ENCODE assay signal across 19 cellular contexts in the genomic region with DNA sequence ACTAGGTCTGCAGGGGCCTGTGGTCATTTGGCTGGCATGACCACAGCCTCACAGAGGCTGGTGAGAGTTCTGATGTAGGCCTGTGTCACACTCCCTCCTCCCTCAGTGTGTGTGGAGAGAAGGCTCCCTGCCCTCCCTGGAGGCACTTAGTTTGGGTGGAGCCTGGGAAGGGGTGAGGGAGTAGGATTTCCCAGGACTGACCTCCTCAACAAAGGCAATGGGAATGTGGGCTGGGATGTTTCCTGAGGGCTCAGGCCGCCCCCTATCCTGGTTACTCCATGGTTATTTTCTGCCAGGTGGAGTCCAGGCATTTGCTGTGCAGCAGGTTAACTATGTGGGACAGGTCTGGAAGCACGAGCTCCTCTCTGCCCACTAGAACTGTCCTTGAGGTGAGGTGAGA. TPM values are rescaled to one million over a fixed set of nuclear protein-coding genes. Genes with fewer than 3 reads are reported as not detected.
A peak's percentile ranks its signal among the peaks of the same experiment; 100 is the strongest.
DNase-seq lines count a peak whose midpoint lies in the region; ATAC-seq and TF ChIP-seq lines count a peak whose summit lies in the region.
"Had no signal": no experiment of that assay in that cellular context is flagged by ENCODE, and none has a peak within 500 bp of the region (broad histone marks: within the 10 kb centered on the region; RNA-seq: fewer than 3 reads in every experiment).

No MANE protein-coding gene starts in this region.

- H3K4me3 ChIP-seq in IMR-90 (ENCODE audit: insufficient read depth, low read depth, low read length) (no peak overlapping the region), BE2C (ENCODE audit: low read depth, low read length) (no peak overlapping the region)
- H3K4me3 ChIP-seq in naive thymus-derived CD4-positive, alpha-beta T cell (ENCODE audit: low read length), result no peak overlapping the region
- H3K4me3 ChIP-seq: heart left ventricle had no signal

- H3K56ac ChIP-seq in IMR-90 (ENCODE audit: extremely low read depth, insufficient read depth, low read length), result no peak overlapping the region

- TF ChIP-seq RAD21 in IMR-90 (IDR thresholded peaks at IDR 0.05; ENCODE audit: low read length), result no peak

- no peaks in the 10 kb centered on the region for H3K9me3 Mint-ChIP-seq in T-helper 2 cell treated with Interferon-gamma antibody and Interleukin-4, amounts not matched to agents 5 μg/mL and 100 μg/mL, for 36 hours
- no peaks in the 10 kb centered on the region for H3K9me3 Mint-ChIP-seq in activated naive CD8-positive, alpha-beta T cell treated with anti-CD3 and anti-CD28 coated beads for 36 hours
- H3K9me3 Mint-ChIP-seq in naive thymus-derived CD4-positive, alpha-beta T cell, result peaks cover 0 to 2% (median 0%) of the 10 kb centered on the region in 11 donors

- 80% methylated on average over 1 of the region's 2 CpGs; no CpG with 5 or more reads in 1 of the 2 experiments for WGBS in IMR-90 (ENCODE audit: extremely low coverage in 2 of 2, insufficient read length in 1 of 2), 2 experiments

- no peak overlapping the region for H3K9ac ChIP-seq in IMR-90 (ENCODE audit: low read depth, low read length)
- H3K9ac ChIP-seq: SK-N-SH had no signal

- intact Hi-C loops in IMR-90 (cut with micrococcal nuclease), result no loop called here
- intact Hi-C loops in naive thymus-derived CD4-positive, alpha-beta T cell (cut with micrococcal nuclease), result no loop called here

- H3K23ac ChIP-seq in IMR-90 (ENCODE audit: low read depth, low read length), result no peak overlapping the region

- no peak overlapping the region for H3K4ac ChIP-seq in IMR-90 (ENCODE audit: low read depth, low read length)

- dilution Hi-C loops in IMR-90 (cut with HindIII; ENCODE audit: low sequenced_read_pairs, unreplicated experiment), result no loop called here

- H3K27me3 ChIP-seq in IMR-90 (ENCODE audit: control insufficient read depth, insufficient read depth, low read length) (no peaks in the 10 kb centered on the region), BE2C (no peaks in the 10 kb centered on the region)
- no peaks in the 10 kb centered on the region for H3K27me3 ChIP-seq in naive thymus-derived CD4-positive, alpha-beta T cell (ENCODE audit: control insufficient read depth in 2 of 2, insufficient read depth in 2 of 2, low read length in 2 of 2)
- H3K27me3 ChIP-seq: brain microvascular endothelial cell, heart left ventricle had no signal

- no peak overlapping the region for H3K14ac ChIP-seq in IMR-90 (replicated peaks; ENCODE audit: low read depth, low read length)

- peaks cover 12% of the 10 kb centered on the region for H3K9me1 ChIP-seq in IMR-90 (ENCODE audit: insufficient read depth, low read length)

- POLR2A ChIA-PET in IMR-90 (lab: Charles Lee; ENCODE audit: unreplicated experiment), result no interaction called here
- POLR2A ChIA-PET in naive thymus-derived CD4-positive, alpha-beta T cell (lab: Charles Lee), result interaction anchor here (0.6 kb wide), 1 partner anchor 303 kb away, joined by 7 read pairs; no protein-coding TSS in a partner anchor

- H3K4me1 ChIP-seq in IMR-90 (ENCODE audit: control insufficient read depth, insufficient read depth, low read length) (peaks cover 11% of the 10 kb centered on the region), BE2C (no peaks in the 10 kb centered on the region)
- peaks cover 71 to 78% of the 10 kb centered on the region in 2 donors for H3K4me1 ChIP-seq in naive thymus-derived CD4-positive, alpha-beta T cell (ENCODE audit: control insufficient read depth in 2 of 2, insufficient read depth in 2 of 2, low read length in 2 of 2)

- H3K18ac ChIP-seq in IMR-90 (ENCODE audit: low read depth, low read length), result no peak overlapping the region

- no peak for TF ChIP-seq POLR2A in IMR-90 (IDR thresholded peaks at IDR 0.05; ENCODE audit: low read depth, low read length)

- H2BK20ac ChIP-seq in IMR-90 (ENCODE audit: low read depth, low read length), result no peak overlapping the region

- DNase-seq in T-helper 2 cell treated with Interferon-gamma antibody and Interleukin-4, amounts not matched to agents 5 μg/mL and 100 μg/mL, for 36 hours (ENCODE audit: low spot score), result no peak
- no peak for DNase-seq in T-helper 2 cell
- no peak for DNase-seq in IMR-90
- no peak for DNase-seq in activated naive CD8-positive, alpha-beta T cell treated with anti-CD3 and anti-CD28 coated beads for 36 hours
- no peak for DNase-seq in naive thymus-derived CD4-positive, alpha-beta T cell
- DNase-seq in NCI-H2107 treated with DMSO at 0.1 percent for 48 hours (lab: John Stamatoyannopoulos, UW; ENCODE audit: unreplicated experiment), result no peak
- no peak for DNase-seq in BE2C
- no peak for DNase-seq in hypothalamus (lab: John Stamatoyannopoulos, UW)
- DNase-seq: 8988T; activated effector memory CD4-positive, alpha-beta T cell treated with anti-CD3 and anti-CD28 coated beads, Interleukin-2, amount 50 U/mL, for 16 hours; brain microvascular endothelial cell; DMS79; NCI-H1105 treated with DMSO at 0.1 percent for 48 hours; NCI-H69; SK-N-SH; stimulated activated CD4-positive, alpha-beta T cell treated with anti-CD3 and anti-CD28 coated beads, Interleukin-15, amount 100 ng/mL, for 24 hours had no signal

- H3K79me1 ChIP-seq in IMR-90 (ENCODE audit: low read depth in 1 of 2, low read length in 2 of 2), result peaks cover 20 to 54% of the 10 kb centered on the region in 2 experiments; a peak in 3 of 4 replicates

- H3K36me3 Mint-ChIP-seq in T-helper 2 cell treated with Interferon-gamma antibody and Interleukin-4, amounts not matched to agents 5 μg/mL and 100 μg/mL, for 36 hours (ENCODE audit: low read depth), result peaks cover 47% of the 10 kb centered on the region
- H3K36me3 Mint-ChIP-seq in activated naive CD8-positive, alpha-beta T cell treated with anti-CD3 and anti-CD28 coated beads for 36 hours, result peaks cover 30% of the 10 kb centered on the region
- peaks cover 4 to 36% (median 18%) of the 10 kb centered on the region in 5 donors for H3K36me3 Mint-ChIP-seq in naive thymus-derived CD4-positive, alpha-beta T cell

- CTCF ChIA-PET in IMR-90 (lab: Yijun Ruan, JAX), result no interaction called here
- CTCF ChIA-PET in naive thymus-derived CD4-positive, alpha-beta T cell (lab: Charles Lee), result interaction anchor here (4.8 kb wide), 1 partner anchor 177 kb away, joined by 83 read pairs; a partner anchor contains a TSS

- TF ChIP-seq CTCF in IMR-90 (conservative IDR thresholded peaks at IDR 0.05; ENCODE audit: low read depth, low read length), result no peak
- TF ChIP-seq CTCF in BE2C (IDR thresholded peaks at IDR 0.05; ENCODE audit: low read depth, low read length), result no peak

- H3K27ac ChIP-seq in IMR-90 (ENCODE audit: insufficient read depth, low read length), result no peak overlapping the region
- H3K27ac ChIP-seq in naive thymus-derived CD4-positive, alpha-beta T cell (ENCODE audit: low read depth, low read length), result peak overlapping the region; percentile 40
- H3K27ac ChIP-seq: brain microvascular endothelial cell, C4-2B had no signal

- no peak overlapping the region for H2BK15ac ChIP-seq in IMR-90 (ENCODE audit: low read depth, low read length)

- no peak overlapping the region for H2AK5ac ChIP-seq in IMR-90 (ENCODE audit: low read depth, low read length)

- no TSS peak for BruUV-seq in IMR-90 (replicated peaks; lab: Mats Ljungman, UMichigan)

- no peak overlapping the region for H4K8ac ChIP-seq in IMR-90 (ENCODE audit: low read depth in 2 of 2, low read length in 2 of 2)

- H2BK5ac ChIP-seq in IMR-90 (ENCODE audit: low read depth, low read length, poor library complexity, severe bottlenecking), result no peak overlapping the region

- no peak overlapping the region for H4K5ac ChIP-seq in IMR-90 (ENCODE audit: low read depth, low read length)

- no peaks in the 10 kb centered on the region for H3K9me3 ChIP-seq in IMR-90 (ENCODE audit: control insufficient read depth, insufficient read depth, low read length)
- H3K9me3 ChIP-seq in naive thymus-derived CD4-positive, alpha-beta T cell (ENCODE audit: control insufficient read depth in 2 of 3, low read length in 3 of 3), result no peaks in the 10 kb centered on the region
- H3K9me3 ChIP-seq in BE2C, result no peaks in the 10 kb centered on the region
- H3K9me3 ChIP-seq: heart left ventricle, SK-N-SH had no signal

- no peaks in the 10 kb centered on the region for H3K27me3 Mint-ChIP-seq in T-helper 2 cell treated with Interferon-gamma antibody and Interleukin-4, amounts not matched to agents 5 μg/mL and 100 μg/mL, for 36 hours (ENCODE audit: low read depth)
- no peaks in the 10 kb centered on the region for H3K27me3 Mint-ChIP-seq in activated naive CD8-positive, alpha-beta T cell treated with anti-CD3 and anti-CD28 coated beads for 36 hours
- no peaks in the 10 kb centered on the region for H3K27me3 Mint-ChIP-seq in naive thymus-derived CD4-positive, alpha-beta T cell

- peak overlapping the region; percentile 54 for H3K27ac Mint-ChIP-seq in T-helper 2 cell treated with Interferon-gamma antibody and Interleukin-4, amounts not matched to agents 5 μg/mL and 100 μg/mL, for 36 hours
- H3K27ac Mint-ChIP-seq in activated naive CD8-positive, alpha-beta T cell treated with anti-CD3 and anti-CD28 coated beads for 36 hours, result peak overlapping the region; percentile 7
- peak overlapping the region in 6 of 9 donors; percentile 26 to 79 (median 47) for H3K27ac Mint-ChIP-seq in naive thymus-derived CD4-positive, alpha-beta T cell

- H3K4me2 ChIP-seq in IMR-90 (ENCODE audit: low read depth, low read length), result no peak overlapping the region
- H3K4me2 ChIP-seq: SK-N-SH had no signal

- peak overlapping the region; percentile 68 for H2AK9ac ChIP-seq in IMR-90 (replicated peaks; ENCODE audit: low read depth, low read length, poor library complexity)

- in situ Hi-C loops in IMR-90 (cut with MboI; ENCODE audit: low sequenced_read_pairs), result loop anchor here (25.0 kb wide), 1 partner anchor 1066 kb away; a partner anchor contains a TSS

- H3K4me3 Mint-ChIP-seq in T-helper 2 cell treated with Interferon-gamma antibody and Interleukin-4, amounts not matched to agents 5 μg/mL and 100 μg/mL, for 36 hours, result no peak overlapping the region
- H3K4me3 Mint-ChIP-seq in activated naive CD8-positive, alpha-beta T cell treated with anti-CD3 and anti-CD28 coated beads for 36 hours, result no peak overlapping the region
- peak overlapping the region in 4 of 10 donors; percentile 15 to 55 (median 24) for H3K4me3 Mint-ChIP-seq in naive thymus-derived CD4-positive, alpha-beta T cell

- H4K20me1 ChIP-seq in IMR-90 (ENCODE audit: insufficient read depth, low read length), result peaks cover 19% of the 10 kb centered on the region

- H4K91ac ChIP-seq in IMR-90 (ENCODE audit: insufficient read depth, low read depth, low read length), result no peak overlapping the region

- H3K36me3 ChIP-seq in IMR-90 (ENCODE audit: control insufficient read depth, insufficient read depth, low read length) (peaks cover 17% of the 10 kb centered on the region), BE2C (no peaks in the 10 kb centered on the region)
- peaks cover 0 to 33% (median 0%) of the 10 kb centered on the region in 3 experiments for H3K36me3 ChIP-seq in naive thymus-derived CD4-positive, alpha-beta T cell (ENCODE audit: control insufficient read depth in 2 of 3, insufficient read depth in 3 of 3, low read length in 3 of 3)
- H3K36me3 ChIP-seq: brain microvascular endothelial cell had no signal

- peaks cover 79% of the 10 kb centered on the region for H3K4me1 Mint-ChIP-seq in T-helper 2 cell treated with Interferon-gamma antibody and Interleukin-4, amounts not matched to agents 5 μg/mL and 100 μg/mL, for 36 hours (ENCODE audit: low read depth)
- peaks cover 76% of the 10 kb centered on the region for H3K4me1 Mint-ChIP-seq in activated naive CD8-positive, alpha-beta T cell treated with anti-CD3 and anti-CD28 coated beads for 36 hours
- peaks cover 79 to 100% (median 97%) of the 10 kb centered on the region in 7 donors for H3K4me1 Mint-ChIP-seq in naive thymus-derived CD4-positive, alpha-beta T cell

- H2AFZ ChIP-seq in IMR-90 (replicated peaks; ENCODE audit: low read length, poor library complexity), result no peak overlapping the region

- no peak for ATAC-seq in IMR-90 (ENCODE audit: low read depth)
- no peak for ATAC-seq in naive thymus-derived CD4-positive, alpha-beta T cell
- ATAC-seq: HCT116, heart left ventricle had no signal

- no peak overlapping the region for H2BK120ac ChIP-seq in IMR-90 (ENCODE audit: low read depth, low read length)

RNA-seq across cellular contexts. Expression of a gene that starts 7.6 kb away (rescaled TPM):
- 26.9 and 30.3 TPM in 2 replicates for total RNA-seq in IMR-90 (2012; rRNA removed)
- polyA plus RNA-seq in IMR-90 (2012; rRNA removed), result 45.0 and 49.0 TPM in 2 replicates
- polyA plus RNA-seq in IMR-90 (2012; cell fraction: cytosol; rRNA removed), result 31.4 and 67.7 TPM in 2 replicates
- polyA plus RNA-seq in IMR-90 (2012; cell fraction: nucleus; rRNA removed; ENCODE audit: low replicate concordance), result 46.0 and 57.8 TPM in 2 replicates
- 10 to 100 TPM; 37.1 to 39.5 TPM for total RNA-seq in activated naive CD8-positive, alpha-beta T cell treated with anti-CD3 and anti-CD28 coated beads for 36 hours
- 10 to 100 TPM; 34.4 to 65.0 (median 41.7) TPM for total RNA-seq in naive thymus-derived CD4-positive, alpha-beta T cell
- 100 to 1,000 TPM in 1 of 2 donors, 10 to 100 TPM in 1; 92.9 to 115 TPM for polyA plus RNA-seq in naive thymus-derived CD4-positive, alpha-beta T cell
- 51.9 TPM for polyA plus RNA-seq in BE2C (2012; ENCODE audit: insufficient read depth, insufficient read length, low read depth)

RNA-seq across cellular contexts. Expression of a gene that starts 28.2 kb away (rescaled TPM):
- under 0.01 TPM in 2 replicates for total RNA-seq in IMR-90 (2012; rRNA removed)
- polyA plus RNA-seq in IMR-90 (2012; rRNA removed), result 0.14 and 0.19 TPM in 2 replicates
- polyA plus RNA-seq in IMR-90 (2012; cell fraction: cytosol; rRNA removed), result 0.13 TPM in 1 of 2 replicates, not detected in the other
- polyA plus RNA-seq in IMR-90 (2012; cell fraction: nucleus; rRNA removed; ENCODE audit: low replicate concordance), result 0.86 and 2.7 TPM in 2 replicates
- under 1 TPM; 0.37 to 0.46 TPM for total RNA-seq in activated naive CD8-positive, alpha-beta T cell treated with anti-CD3 and anti-CD28 coated beads for 36 hours
- 1 to 10 TPM; 1.3 to 5.1 (median 3.3) TPM for total RNA-seq in naive thymus-derived CD4-positive, alpha-beta T cell
- polyA plus RNA-seq in naive thymus-derived CD4-positive, alpha-beta T cell, result under 1 TPM in 1 of 2 donors, not detected in 1; 0.14 TPM
- 1.3 TPM for polyA plus RNA-seq in BE2C (2012; ENCODE audit: insufficient read depth, insufficient read length, low read depth)
